In genomic region chr7:105141068-105141467, GRCh38 we compare ENCODE assay signal across 8 cellular contexts.
DNase-seq lines count a peak whose midpoint lies in the region; ATAC-seq, FAIRE-seq and TF ChIP-seq lines count a peak whose summit lies in the region.

No MANE protein-coding gene starts in this region.

- no peaks in the 10 kb centered on the region for H4K20me1 ChIP-seq in neural cell (ENCODE audit: insufficient read depth)

- peaks cover 3% of the 10 kb centered on the region for H3K79me2 ChIP-seq in neural cell (replicated peaks; ENCODE audit: insufficient read depth, low read length)

- no peak for TF ChIP-seq POLR2A in GM12891 (IDR thresholded peaks at IDR 0.05; ENCODE audit: low read depth, low read length)

- H3K4me3 ChIP-seq in choroid plexus epithelial cell (ENCODE audit: low read depth, low read length) = no peak overlapping the region
- no peak overlapping the region for H3K4me3 ChIP-seq in neural cell (ENCODE audit: low read length)

- no peaks in the 10 kb centered on the region for H3K36me3 ChIP-seq in neural cell (ENCODE audit: insufficient read depth, low read length)

- H3F3A ChIP-seq in neural cell (ENCODE audit: insufficient read depth, low read length, poor library complexity, severe bottlenecking) = no peaks in the 10 kb centered on the region

- no peaks in the 10 kb centered on the region for H3K9me3 ChIP-seq in neural cell (ENCODE audit: low read length)

- peak; percentile 55 for TF ChIP-seq RAD21 in neural cell (conservative IDR thresholded peaks at IDR 0.05)

- TF ChIP-seq CTCF in GM10266 (IDR thresholded peaks at IDR 0.05; ENCODE audit: control insufficient read depth, insufficient read depth, low read depth, missing control alignments) (peak; percentile 28), choroid plexus epithelial cell (conservative IDR thresholded peaks at IDR 0.05; ENCODE audit: low read depth, low read length) (peak; percentile 68), neural cell (IDR thresholded peaks at IDR 0.05; ENCODE audit: poor library complexity, severe bottlenecking) (peak; percentile 60)

- no peaks in the 10 kb centered on the region for H3K9me2 ChIP-seq in neural cell (ENCODE audit: insufficient read depth, low read length)

- H3K4me2 ChIP-seq in neural cell (ENCODE audit: low read length) = no peak overlapping the region

- no peak for ATAC-seq in HG02642 (IDR thresholded peaks at IDR 0.05; ENCODE audit: poor library complexity, unreplicated experiment)
- ATAC-seq in GM19467 (IDR thresholded peaks at IDR 0.05; ENCODE audit: unreplicated experiment) = no peak

- no peak overlapping the region for H3K9ac ChIP-seq in neural cell (ENCODE audit: low read length)

- no peak overlapping the region for H3K27ac ChIP-seq in neural cell (ENCODE audit: low read length)

- DNase-seq in GM10266 (ENCODE audit: extremely low spot score) = no peak
- peak; percentile 56 for DNase-seq in NAMALWA (ENCODE audit: low spot score)
- peak; percentile 57 for DNase-seq in choroid plexus epithelial cell (ENCODE audit: low read depth)
- no peak for DNase-seq in GM12891 (ENCODE audit: insufficient read length, low spot score)
- DNase-seq in cerebellum (ENCODE audit: low spot score) = no peak

- FAIRE-seq in GM12891 (lab: Jason Lieb, UNC) = no peak

- H3K27me3 ChIP-seq in neural cell (ENCODE audit: insufficient read depth, low read depth, low read length) = no peaks in the 10 kb centered on the region

- no peak overlapping the region for H2AFZ ChIP-seq in neural cell (ENCODE audit: low read depth, low read length)

- no peak for TF ChIP-seq EP300 in neural cell (conservative IDR thresholded peaks at IDR 0.05; ENCODE audit: poor library complexity, severe bottlenecking)

TF ChIP-seq in neural cell, 6 proteins besides CTCF, POLR2A, EP300 and RAD21:
- TF ChIP-seq MXI1 (conservative IDR thresholded peaks at IDR 0.05; ENCODE audit: poor library complexity, severe bottlenecking) (no peak), SMC3 (conservative IDR thresholded peaks at IDR 0.05; ENCODE audit: poor library complexity) (peak; percentile 69), REST (IDR thresholded peaks at IDR 0.05; ENCODE audit: borderline replicate concordance) (no peak), POLR2AphosphoS5 (IDR thresholded peaks at IDR 0.05) (no peak)

TF ChIP-seq in GM12891, 5 proteins besides CTCF, POLR2A, EP300 and RAD21:
- TF ChIP-seq TAF1 (IDR thresholded peaks at IDR 0.05; ENCODE audit: low read depth, low read length) (no peak), POU2F2 (IDR thresholded peaks at IDR 0.05; ENCODE audit: low read depth, low read length) (no peak), SPI1 (IDR thresholded peaks at IDR 0.05; ENCODE audit: low read depth, low read length) (no peak), PAX5 (IDR thresholded peaks at IDR 0.05; ENCODE audit: insufficient read depth, low read length, severe bottlenecking) (no peak), POLR2AphosphoS5 (IDR thresholded peaks at IDR 0.05; ENCODE audit: low read depth, low read length) (no peak)

Comparison
In these comparisons a context has a peak if more than half of its experiments do, and no peak if none do; other contexts are left out.
1. DNase-seq: peak in NAMALWA (single experiment) and choroid plexus epithelial cell (single experiment); none in GM10266 (single experiment), GM12891 (single experiment) and cerebellum (single experiment).
2. Peak in every context shown above with its lines, with median percentiles within 50 percentile points of each other: CTCF ChIP-seq.